9 cellular contexts compared by ENCODE assay signal in the genomic region with DNA sequence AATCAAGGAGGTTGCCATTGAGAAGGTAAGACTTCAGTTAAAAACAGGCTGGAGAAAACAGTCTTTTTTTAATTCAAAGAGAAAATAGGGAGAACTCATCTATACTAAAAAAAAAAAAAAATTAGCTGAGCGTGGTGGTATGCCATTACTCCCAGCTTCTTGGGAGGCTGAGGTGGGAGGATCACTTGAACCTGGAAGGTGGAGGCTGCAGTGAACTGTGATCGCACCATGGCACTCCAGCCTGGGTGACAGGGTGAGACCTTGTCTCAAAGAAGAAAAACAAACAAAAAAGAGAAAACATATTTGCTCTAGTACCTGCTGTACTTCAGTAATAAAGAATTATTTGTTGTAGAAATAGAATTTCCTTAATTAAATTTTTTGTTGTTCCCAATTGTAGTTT.
"Had no signal": no experiment of that assay in that cellular context is flagged by ENCODE, and none has a peak within 500 bp of the region (broad histone marks: within the 10 kb centered on the region; RNA-seq: fewer than 3 reads in every experiment).

No MANE protein-coding gene starts in this region.

- H2AFZ ChIP-seq: GM23248, GM23338 had no signal

- H3K27ac ChIP-seq: GM23248 had no signal

- H3K4me2 ChIP-seq: GM23338 had no signal

- H3K36me3 ChIP-seq: HAP-1 had no signal

- DNase-seq: GM23248, GOT3, H7, H9, HFFc6 had no signal

- FAIRE-seq: H54 had no signal

- ATAC-seq: GM23338, HCT116 had no signal

- H3K4me1 Mint-ChIP-seq: GM23338, H9 had no signal

- H3K4me3 Mint-ChIP-seq: GM23338, H9, HFFc6 had no signal

- H3K9ac ChIP-seq: GM23248 had no signal

- H3K27ac Mint-ChIP-seq: GM23338, H9, HFFc6 had no signal

- H3K4me1 ChIP-seq: HAP-1 had no signal

- H3K4me3 ChIP-seq: GM23248, GM23338, HAP-1 had no signal
